In the genomic region with DNA sequence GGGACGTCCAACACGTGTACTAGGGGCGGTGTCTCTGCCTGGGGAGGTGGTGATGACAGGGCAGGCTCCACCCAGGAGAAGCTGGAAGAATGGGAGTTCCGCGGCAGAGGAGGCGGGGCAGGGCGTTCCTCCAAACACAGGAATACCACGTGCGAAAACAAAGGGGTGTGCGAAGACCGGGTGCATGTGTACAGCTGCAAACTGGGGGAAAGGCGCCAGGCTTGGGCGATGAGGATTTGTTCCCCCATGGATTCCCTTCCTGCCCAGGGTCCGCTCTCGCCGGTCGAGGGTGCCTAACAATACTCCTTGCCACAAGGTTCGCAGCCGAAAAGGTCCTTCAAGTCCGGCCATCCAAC, we compare ENCODE assay signal across 8 cellular contexts. TPM values are rescaled to one million over a fixed set of nuclear protein-coding genes. Genes with fewer than 3 reads are reported as not detected.
DNase-seq lines count a peak whose midpoint lies in the region; ATAC-seq, FAIRE-seq and TF ChIP-seq lines count a peak whose summit lies in the region.

No MANE protein-coding gene starts in this region.

- H3K9me3 Mint-ChIP-seq in activated CD4-positive, alpha-beta memory T cell treated with anti-CD3 and anti-CD28 coated beads, Interleukin-2, amount 10 ng/mL, durations not matched to agents 7 days and 5 days: no peaks in the 10 kb centered on the region

- H3K79me2 ChIP-seq in endothelial cell of umbilical vein (ENCODE audit: control insufficient read depth, insufficient read depth, low read length): peaks cover 2% of the 10 kb centered on the region

- peak overlapping the region; percentile 91 for H3K4me3 Mint-ChIP-seq in activated CD4-positive, alpha-beta memory T cell treated with anti-CD3 and anti-CD28 coated beads, Interleukin-2, amount 10 ng/mL, durations not matched to agents 7 days and 5 days

- no peaks in the 10 kb centered on the region for H3K27me3 Mint-ChIP-seq in activated CD4-positive, alpha-beta memory T cell treated with anti-CD3 and anti-CD28 coated beads, Interleukin-2, amount 10 ng/mL, durations not matched to agents 7 days and 5 days

- peak overlapping the region; percentile 98 for H2AFZ ChIP-seq in endothelial cell of umbilical vein (ENCODE audit: low read depth, low read length)

- no peaks in the 10 kb centered on the region for H4K20me1 ChIP-seq in endothelial cell of umbilical vein (replicated peaks; ENCODE audit: control insufficient read depth, extremely low read depth, insufficient read depth, low read length)

- no peaks in the 10 kb centered on the region for H3K4me1 ChIP-seq in endothelial cell of umbilical vein (ENCODE audit: control insufficient read depth, extremely low read depth, insufficient read depth, low read length)

- H3K36me3 ChIP-seq in endothelial cell of umbilical vein (ENCODE audit: control insufficient read depth in 2 of 2, extremely low read depth in 1 of 2, insufficient read depth in 2 of 2, low read length in 2 of 2): peaks cover 5 to 9% of the 10 kb centered on the region in 2 experiments

- intact Hi-C loops in endothelial cell of umbilical vein (cut with micrococcal nuclease): loop anchor here (1.0 kb wide), 5 partner anchors 54 to 278 kb away; a partner anchor contains a TSS

- dilution Hi-C loops in endothelial cell of umbilical vein (cut with MboI; ENCODE audit: extremely low pct_ligation_motif_present, low sequenced_read_pairs): no loop called here

- H3K27ac ChIP-seq in endothelial cell of umbilical vein (ENCODE audit: insufficient read depth, low read depth, low read length): no peak overlapping the region

- DNase-seq in activated gamma-delta T cell treated with Interleukin-2 at 50 U/mL for 16 hours: peak; percentile 35
- no peak for DNase-seq in activated gamma-delta T cell (lab: John Stamatoyannopoulos, UW)
- peak; percentile 76 for DNase-seq in NCI-H748 (lab: John Stamatoyannopoulos, UW; ENCODE audit: unreplicated experiment)
- peak; percentile 60 for DNase-seq in activated CD4-positive, alpha-beta memory T cell treated with anti-CD3 and anti-CD28 coated beads, Interleukin-2, amount 10 ng/mL, durations not matched to agents 7 days and 5 days
- DNase-seq in endothelial cell of umbilical vein (ENCODE audit: low read depth, low spot score): peak; percentile 90
- peak; percentile 66 for DNase-seq in midbrain (lab: John Stamatoyannopoulos, UW)
- DNase-seq in stimulated activated CD8-positive, alpha-beta memory T cell treated with anti-CD3 and anti-CD28 coated beads, Interleukin-4, amount 100 ng/mL, for 4 hours (ENCODE audit: low read depth in 2 of 2, low spot score in 1 of 2): peak; percentile 18 to 20

- no TSS peak for BruUV-seq in endothelial cell of umbilical vein (replicated peaks; lab: Mats Ljungman, UMichigan)

- H3K9me1 ChIP-seq in endothelial cell of umbilical vein (replicated peaks; ENCODE audit: control insufficient read depth, extremely low read depth, insufficient read depth, low read length): no peaks in the 10 kb centered on the region

- peaks cover 12% of the 10 kb centered on the region for H3K36me3 Mint-ChIP-seq in activated CD4-positive, alpha-beta memory T cell treated with anti-CD3 and anti-CD28 coated beads, Interleukin-2, amount 10 ng/mL, durations not matched to agents 7 days and 5 days (ENCODE audit: low read depth)

- H3K4me2 ChIP-seq in endothelial cell of umbilical vein (ENCODE audit: insufficient read depth, low read length): peak overlapping the region; percentile 68

- no peaks in the 10 kb centered on the region for H3K9me3 ChIP-seq in endothelial cell of umbilical vein (replicated peaks; ENCODE audit: control insufficient read depth, insufficient read depth, low read length)

- FAIRE-seq in endothelial cell of umbilical vein (lab: Jason Lieb, UNC): no peak

- no peak for TF ChIP-seq CTCF in endothelial cell of umbilical vein (IDR thresholded peaks at IDR 0.05; ENCODE audit: extremely low read depth in 1 of 2, insufficient read depth in 1 of 2, low read depth in 1 of 2, low read length in 2 of 2)

- POLR2A ChIA-PET in activated CD4-positive, alpha-beta memory T cell treated with anti-CD3 and anti-CD28 coated beads, Interleukin-2, amount 10 ng/mL, durations not matched to agents 7 days and 5 days (lab: Charles Lee): interaction anchor here (1.1 to 4.1 kb wide), 5 partner anchors 9 to 135 kb away, joined by 3 to 27 read pairs (median 8); a partner anchor contains a TSS
- POLR2A ChIA-PET in endothelial cell of umbilical vein (lab: Charles Lee): interaction anchor here (0.6 kb wide), 1 partner anchor 39 kb away, joined by 3 read pairs; no protein-coding TSS in a partner anchor

- CTCF ChIA-PET in activated CD4-positive, alpha-beta memory T cell treated with anti-CD3 and anti-CD28 coated beads, Interleukin-2, amount 10 ng/mL, durations not matched to agents 7 days and 5 days (lab: Charles Lee): interaction anchor here (1.4 to 2.1 kb wide), 3 partner anchors 13 to 55 kb away, joined by 5 to 9 read pairs (median 6); no protein-coding TSS in a partner anchor
- CTCF ChIA-PET in endothelial cell of umbilical vein (lab: Charles Lee): interaction anchor here (0.6 to 2.0 kb wide), 12 partner anchors 12 to 569 kb away, joined by 3 to 14 read pairs (median 4); a partner anchor contains a TSS

- H3K27me3 ChIP-seq in endothelial cell of umbilical vein (ENCODE audit: control insufficient read depth in 2 of 2, insufficient read depth in 2 of 2, low read length in 2 of 2): no peaks in the 10 kb centered on the region

- peak; percentile 9 for ATAC-seq in HG03442 (IDR thresholded peaks at IDR 0.05; ENCODE audit: unreplicated experiment)

- peaks cover 67% of the 10 kb centered on the region for H3K4me1 Mint-ChIP-seq in activated CD4-positive, alpha-beta memory T cell treated with anti-CD3 and anti-CD28 coated beads, Interleukin-2, amount 10 ng/mL, durations not matched to agents 7 days and 5 days

- H3K9ac ChIP-seq in endothelial cell of umbilical vein (replicated peaks; ENCODE audit: extremely low read depth, insufficient read depth, low read length): peak overlapping the region; percentile 1

- peak overlapping the region; percentile 46 to 66 (median 54) for H3K4me3 ChIP-seq in endothelial cell of umbilical vein (replicated peaks in 1 of 3; ENCODE audit: insufficient read depth in 1 of 3, low read depth in 1 of 3, low read length in 3 of 3)

- H3K27ac Mint-ChIP-seq in activated CD4-positive, alpha-beta memory T cell treated with anti-CD3 and anti-CD28 coated beads, Interleukin-2, amount 10 ng/mL, durations not matched to agents 7 days and 5 days: peak overlapping the region; percentile 50

- TF ChIP-seq POLR2A in endothelial cell of umbilical vein (IDR thresholded peaks at IDR 0.05; ENCODE audit: low read depth, low read length): no peak

TF ChIP-seq in endothelial cell of umbilical vein, 7 proteins besides CTCF, POLR2A, EP300 and RAD21:
- TF ChIP-seq POLR2AphosphoS5 (IDR thresholded peaks at IDR 0.05; ENCODE audit: insufficient read depth, low read depth, low read length) (no peak), MYC (IDR thresholded peaks at IDR 0.05; ENCODE audit: low read depth, low read length) (no peak)
- TF ChIP-seq, protein P1, sequence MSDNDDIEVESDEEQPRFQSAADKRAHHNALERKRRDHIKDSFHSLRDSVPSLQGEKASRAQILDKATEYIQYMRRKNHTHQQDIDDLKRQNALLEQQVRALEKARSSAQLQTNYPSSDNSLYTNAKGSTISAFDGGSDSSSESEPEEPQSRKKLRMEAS (IDR thresholded peaks at IDR 0.05; ENCODE audit: insufficient read depth, insufficient read length): peak; percentile 95

RNA-seq across cellular contexts. Expression of a gene that starts 0.5 kb away (rescaled TPM):
- 10 to 100 TPM; 10.8 to 10.9 TPM for total RNA-seq in activated CD4-positive, alpha-beta memory T cell treated with anti-CD3 and anti-CD28 coated beads, Interleukin-2, amount 10 ng/mL, durations not matched to agents 7 days and 5 days
- 13.5 TPM in 2 replicates for total RNA-seq in endothelial cell of umbilical vein
- polyA plus RNA-seq in endothelial cell of umbilical vein: 11.3 and 12.9 TPM in 2 replicates
- polyA plus RNA-seq in endothelial cell of umbilical vein (2011; cell fraction: cytosol; rRNA removed): 15.3 and 16.2 TPM in 2 replicates
- 13.3 and 14.3 TPM in 2 replicates for polyA plus RNA-seq in endothelial cell of umbilical vein (2011; cell fraction: nucleus; rRNA removed)
- 12.4 and 19.0 TPM in 2 replicates for polyA plus RNA-seq in endothelial cell of umbilical vein (2012)
- 14.5 and 21.9 TPM in 2 replicates for polyA minus RNA-seq in endothelial cell of umbilical vein
- polyA minus RNA-seq in endothelial cell of umbilical vein (2011; cell fraction: cytosol; rRNA and poly(A)+ RNA removed): 3.9 TPM
- 10.0 and 12.6 TPM in 2 replicates for polyA minus RNA-seq in endothelial cell of umbilical vein (2011; cell fraction: nucleus; rRNA and poly(A)+ RNA removed)

RNA-seq across cellular contexts. Expression of a gene that starts 53.8 kb away (rescaled TPM):
- 10 to 100 TPM; 17.6 to 17.9 TPM for total RNA-seq in activated CD4-positive, alpha-beta memory T cell treated with anti-CD3 and anti-CD28 coated beads, Interleukin-2, amount 10 ng/mL, durations not matched to agents 7 days and 5 days
- 28.2 and 29.1 TPM in 2 replicates for total RNA-seq in endothelial cell of umbilical vein
- polyA plus RNA-seq in endothelial cell of umbilical vein: 25.6 and 29.0 TPM in 2 replicates
- 19.0 and 19.9 TPM in 2 replicates for polyA plus RNA-seq in endothelial cell of umbilical vein (2011; cell fraction: cytosol; rRNA removed)
- 73.5 and 76.7 TPM in 2 replicates for polyA plus RNA-seq in endothelial cell of umbilical vein (2011; cell fraction: nucleus; rRNA removed)
- 12.9 and 21.8 TPM in 2 replicates for polyA plus RNA-seq in endothelial cell of umbilical vein (2012)
- polyA minus RNA-seq in endothelial cell of umbilical vein: 31.8 and 40.5 TPM in 2 replicates
- polyA minus RNA-seq in endothelial cell of umbilical vein (2011; cell fraction: cytosol; rRNA and poly(A)+ RNA removed): 19.7 TPM
- 24.3 and 36.3 TPM in 2 replicates for polyA minus RNA-seq in endothelial cell of umbilical vein (2011; cell fraction: nucleus; rRNA and poly(A)+ RNA removed)

RNA-seq across cellular contexts. Expression of a gene that starts 57.7 kb away (rescaled TPM):
- total RNA-seq in activated CD4-positive, alpha-beta memory T cell treated with anti-CD3 and anti-CD28 coated beads, Interleukin-2, amount 10 ng/mL, durations not matched to agents 7 days and 5 days: 1 to 10 TPM; 4.0 to 4.1 TPM
- 9.6 and 9.8 TPM in 2 replicates for total RNA-seq in endothelial cell of umbilical vein
- 7.8 and 10.3 TPM in 2 replicates for polyA plus RNA-seq in endothelial cell of umbilical vein
- 5.2 and 6.7 TPM in 2 replicates for polyA plus RNA-seq in endothelial cell of umbilical vein (2011; cell fraction: cytosol; rRNA removed)
- polyA plus RNA-seq in endothelial cell of umbilical vein (2011; cell fraction: nucleus; rRNA removed): 1.8 and 2.0 TPM in 2 replicates
- polyA plus RNA-seq in endothelial cell of umbilical vein (2012): 5.2 and 7.0 TPM in 2 replicates
- 0.45 and 1.4 TPM in 2 replicates for polyA minus RNA-seq in endothelial cell of umbilical vein
- polyA minus RNA-seq in endothelial cell of umbilical vein (2011; cell fraction: cytosol; rRNA and poly(A)+ RNA removed): not detected
- polyA minus RNA-seq in endothelial cell of umbilical vein (2011; cell fraction: nucleus; rRNA and poly(A)+ RNA removed): 0.63 and 0.91 TPM in 2 replicates
